ENCODE assay signal across 18 cellular contexts in genomic region chr2:57936216-57936615, GRCh38.
"Had no signal": no experiment of that assay in that cellular context is flagged by ENCODE, and none has a peak within 500 bp of the region (broad histone marks: within the 10 kb centered on the region; RNA-seq: fewer than 3 reads in every experiment).

No MANE protein-coding gene starts in this region.

- H3K4me3 ChIP-seq: esophagus squamous epithelium, gastrocnemius medialis, prostate gland, skin epidermis, suprapubic skin, transverse colon, uterus had no signal

- H3K36me3 ChIP-seq: esophagus squamous epithelium, gastrocnemius medialis, prostate gland, suprapubic skin, transverse colon, uterus had no signal

- DNase-seq: activated CD4-positive, alpha-beta memory T cell treated with anti-CD3 and anti-CD28 coated beads, Interleukin-2, amount 10 ng/mL, durations not matched to agents 7 days and 5 days; activated CD4-positive, alpha-beta T cell treated with anti-CD3 and anti-CD28 coated beads for 48 hours; activated CD8-positive, alpha-beta memory T cell treated with anti-CD3 and anti-CD28 coated beads, Interleukin-2, amount 10 ng/mL, durations not matched to agents 7 days and 5 days; effector CD8-positive, alpha-beta T cell; esophagus squamous epithelium; gastrocnemius medialis; head of caudate nucleus; kidney; right cardiac atrium; stimulated activated naive CD8-positive, alpha-beta T cell treated with anti-CD3 and anti-CD28 coated beads, Interleukin-15, amount 100 ng/mL, for 72 hours; T-cell; transverse colon; uterus had no signal

- H3K9me3 ChIP-seq: prostate gland had no signal

- H3K27ac ChIP-seq: esophagus squamous epithelium, gastrocnemius medialis, prostate gland, skin epidermis, suprapubic skin, transverse colon, uterus had no signal

- H3K27me3 ChIP-seq: esophagus squamous epithelium, gastrocnemius medialis, suprapubic skin, transverse colon, uterus had no signal

- ATAC-seq: activated CD8-positive, alpha-beta memory T cell treated with anti-CD3 and anti-CD28 coated beads, Interleukin-2, amount 10 ng/mL, durations not matched to agents 7 days and 5 days; gastrocnemius medialis; left lobe of liver; right cardiac atrium; stimulated activated naive CD8-positive, alpha-beta T cell treated with anti-CD3 and anti-CD28 coated beads, Interleukin-15, amount 100 ng/mL, for 72 hours; T-cell; WTC11 had no signal

- H3K4me1 ChIP-seq: esophagus squamous epithelium, gastrocnemius medialis, prostate gland, suprapubic skin, transverse colon, uterus had no signal
